In the genomic region with DNA sequence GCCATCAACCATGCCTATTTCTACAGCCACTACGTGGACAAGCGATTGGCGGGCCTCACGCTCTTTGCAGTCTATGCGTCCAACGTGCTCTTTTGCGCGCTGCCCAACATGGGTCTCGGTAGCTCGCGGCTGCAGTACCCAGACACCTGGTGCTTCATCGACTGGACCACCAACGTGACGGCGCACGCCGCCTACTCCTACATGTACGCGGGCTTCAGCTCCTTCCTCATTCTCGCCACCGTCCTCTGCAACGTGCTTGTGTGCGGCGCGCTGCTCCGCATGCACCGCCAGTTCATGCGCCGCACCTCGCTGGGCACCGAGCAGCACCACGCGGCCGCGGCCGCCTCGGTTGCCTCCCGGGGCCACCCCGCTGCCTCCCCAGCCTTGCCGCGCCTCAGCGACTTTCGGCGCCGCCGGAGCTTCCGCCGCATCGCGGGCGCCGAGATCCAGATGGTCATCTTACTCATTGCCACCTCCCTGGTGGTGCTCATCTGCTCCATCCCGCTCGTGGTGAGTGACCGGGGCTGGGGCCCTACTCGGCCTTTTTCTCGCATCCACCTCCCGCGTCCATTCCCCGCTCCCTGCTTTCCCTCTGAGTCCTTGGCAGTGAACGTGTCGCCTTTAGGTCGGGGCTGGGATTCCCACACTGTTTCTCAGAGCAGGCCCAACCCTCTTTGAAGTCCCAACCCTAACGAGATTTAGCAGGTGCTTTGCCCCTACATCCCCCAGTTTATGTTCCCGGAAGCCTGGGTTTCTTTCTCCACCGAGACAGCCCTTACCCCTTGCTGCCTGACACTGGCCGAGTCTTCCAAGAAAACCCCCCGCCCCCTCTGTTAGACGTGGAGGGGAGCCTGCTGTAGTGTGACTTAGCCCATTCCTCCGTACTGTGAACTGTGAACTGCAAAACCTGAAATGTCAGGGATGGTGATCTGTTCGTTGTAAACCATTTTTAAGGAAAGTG, we compare ENCODE assay signal across 8 cellular contexts. TPM values are rescaled to one million over a fixed set of nuclear protein-coding genes. Genes with fewer than 3 reads are reported as not detected.
DNase-seq lines count a peak whose midpoint lies in the region; ATAC-seq and TF ChIP-seq lines count a peak whose summit lies in the region.

No MANE protein-coding gene starts in this region.

- H3K27me3 Mint-ChIP-seq in stimulated activated naive CD8-positive, alpha-beta T cell treated with anti-CD3 and anti-CD28 coated beads, Interleukin-15, Interleukin-2, amounts not matched to agents 100 ng/mL and 50 ng/mL, for 24 hours: no peaks in the 10 kb centered on the region

- peak overlapping the region; percentile 97 for H3K4me3 Mint-ChIP-seq in stimulated activated naive CD8-positive, alpha-beta T cell treated with anti-CD3 and anti-CD28 coated beads, Interleukin-15, Interleukin-2, amounts not matched to agents 100 ng/mL and 50 ng/mL, for 24 hours

- H3K27ac Mint-ChIP-seq in stimulated activated naive CD8-positive, alpha-beta T cell treated with anti-CD3 and anti-CD28 coated beads, Interleukin-15, Interleukin-2, amounts not matched to agents 100 ng/mL and 50 ng/mL, for 24 hours: peak overlapping the region; percentile 99

- peak overlapping the region; percentile 87 for H3K27ac ChIP-seq in lower lobe of right lung

- no peaks in the 10 kb centered on the region for H3K36me3 ChIP-seq in lower lobe of right lung

- no peaks in the 10 kb centered on the region for H3K9me3 Mint-ChIP-seq in stimulated activated naive CD8-positive, alpha-beta T cell treated with anti-CD3 and anti-CD28 coated beads, Interleukin-15, Interleukin-2, amounts not matched to agents 100 ng/mL and 50 ng/mL, for 24 hours

- peaks cover 63% of the 10 kb centered on the region for H3K36me3 Mint-ChIP-seq in stimulated activated naive CD8-positive, alpha-beta T cell treated with anti-CD3 and anti-CD28 coated beads, Interleukin-15, Interleukin-2, amounts not matched to agents 100 ng/mL and 50 ng/mL, for 24 hours (ENCODE audit: low read depth)

- ATAC-seq in GM21825 (IDR thresholded peaks at IDR 0.05; ENCODE audit: unreplicated experiment) (peak; percentile 27), lower lobe of right lung (peak in 1 of 2 donors; percentile 5)

- no peaks in the 10 kb centered on the region for H3K9me3 ChIP-seq in lower lobe of right lung

- TF ChIP-seq CTCF in choroid plexus epithelial cell (conservative IDR thresholded peaks at IDR 0.05; ENCODE audit: low read depth, low read length) (no peak), lower lobe of right lung (IDR thresholded peaks at IDR 0.05) (no peak)

- peaks cover 33% of the 10 kb centered on the region for H3K4me1 ChIP-seq in lower lobe of right lung

- H3K27me3 ChIP-seq in lower lobe of right lung (ENCODE audit: low read depth): peaks cover 18% of the 10 kb centered on the region

- H3K4me3 ChIP-seq in choroid plexus epithelial cell (ENCODE audit: low read depth, low read length) (peak overlapping the region; percentile 88), lower lobe of right lung (peak overlapping the region; percentile 82)

- intact Hi-C loops in lower lobe of right lung (cut with DNase I): no loop called here

- DNase-seq in AML-193 (lab: John Stamatoyannopoulos, UW) (peak; percentile 40 to 51), SKM-1 treated with dmso at 0.1 percent for 144 hours (lab: John Stamatoyannopoulos, UW; ENCODE audit: unreplicated experiment) (peak; percentile 30), choroid plexus epithelial cell (ENCODE audit: low read depth) (no peak), lower lobe of right lung (peak; percentile 82), NCI-H2171 (lab: John Stamatoyannopoulos, UW) (no peak), NCI-H345 (lab: John Stamatoyannopoulos, UW) (no peak)

- peaks cover 51% of the 10 kb centered on the region for H3K4me1 Mint-ChIP-seq in stimulated activated naive CD8-positive, alpha-beta T cell treated with anti-CD3 and anti-CD28 coated beads, Interleukin-15, Interleukin-2, amounts not matched to agents 100 ng/mL and 50 ng/mL, for 24 hours (ENCODE audit: low read depth)

RNA-seq across cellular contexts. Expression of gene PTGER4, which starts 1.9 kb away (rescaled TPM):
- 29.1 TPM for total RNA-seq in lower lobe of right lung

Comparison
In these comparisons a context has a peak if more than half of its experiments do, and no peak if none do; other contexts are left out.
1. DNase-seq: peak in AML-193 (2 of 2), SKM-1 treated with dmso at 0.1 percent for 144 hours (single experiment) and lower lobe of right lung (single experiment); none in choroid plexus epithelial cell (single experiment), NCI-H2171 (single experiment) and NCI-H345 (single experiment).